Comparison of ENCODE assay signal across 8 cellular contexts in genomic region chr1:9317591-9318331, GRCh38. TPM values are rescaled to one million over a fixed set of nuclear protein-coding genes. Genes with fewer than 3 reads are reported as not detected.
A peak's percentile ranks its signal among the peaks of the same experiment; 100 is the strongest.
DNase-seq lines count a peak whose midpoint lies in the region; ATAC-seq, FAIRE-seq and TF ChIP-seq lines count a peak whose summit lies in the region.

No MANE protein-coding gene starts in this region.

- H3K4me1 ChIP-seq in foreskin keratinocyte (peaks cover 19% of the 10 kb centered on the region), kidney (ENCODE audit: control insufficient read depth in 1 of 2, insufficient read depth in 1 of 2, low read depth in 1 of 2, low read length in 2 of 2) (peaks cover 0 to 24% of the 10 kb centered on the region in 2 donors)

- H3K36me3 Mint-ChIP-seq in stimulated activated naive B cell treated with anti-CD40 and anti-IgM and Interleukin-4, amounts not matched to agents 10 μg/mL and 1 μg/mL and 100 μg/mL, for 72 hours, result peaks cover 0 to 2% of the 10 kb centered on the region in 2 donors

- ATAC-seq in foreskin keratinocyte, result peak; percentile 3
- ATAC-seq in stimulated activated naive B cell treated with anti-CD40 and anti-IgM and Interleukin-4, amounts not matched to agents 10 μg/mL and 1 μg/mL and 100 μg/mL, for 72 hours (replicated peaks), result peak; percentile 46 to 50
- ATAC-seq in GM18858 (IDR thresholded peaks at IDR 0.05; ENCODE audit: unreplicated experiment), result no peak

- H3K27me3 Mint-ChIP-seq in stimulated activated naive B cell treated with anti-CD40 and anti-IgM and Interleukin-4, amounts not matched to agents 10 μg/mL and 1 μg/mL and 100 μg/mL, for 72 hours, result no peaks in the 10 kb centered on the region

- H3K9ac ChIP-seq in kidney (ENCODE audit: low read length in 2 of 2), result no peak overlapping the region

- H3K27ac Mint-ChIP-seq in stimulated activated naive B cell treated with anti-CD40 and anti-IgM and Interleukin-4, amounts not matched to agents 10 μg/mL and 1 μg/mL and 100 μg/mL, for 72 hours, result peak overlapping the region; percentile 86

- peaks cover 0 to 3% of the 10 kb centered on the region in 2 donors for H3K36me3 ChIP-seq in kidney (ENCODE audit: control insufficient read depth in 1 of 2, insufficient read depth in 2 of 2, low read length in 2 of 2)

- H3K9me3 ChIP-seq in kidney (ENCODE audit: control insufficient read depth in 1 of 2, low read length in 2 of 2), result no peaks in the 10 kb centered on the region

- H3K4me1 Mint-ChIP-seq in stimulated activated naive B cell treated with anti-CD40 and anti-IgM and Interleukin-4, amounts not matched to agents 10 μg/mL and 1 μg/mL and 100 μg/mL, for 72 hours, result peaks cover 15 to 42% of the 10 kb centered on the region in 2 donors

- no peaks in the 10 kb centered on the region for H3K9me3 Mint-ChIP-seq in stimulated activated naive B cell treated with anti-CD40 and anti-IgM and Interleukin-4, amounts not matched to agents 10 μg/mL and 1 μg/mL and 100 μg/mL, for 72 hours

- DNase-seq in NCI-H2081 (lab: John Stamatoyannopoulos, UW), result peak; percentile 66 to 83
- no peak for DNase-seq in NCI-H2081 treated with DMSO at 0.1 percent for 48 hours (lab: John Stamatoyannopoulos, UW)
- peak; percentile 82 to 93 for DNase-seq in SHP77 (lab: John Stamatoyannopoulos, UW)
- peak; percentile 41 to 62 for DNase-seq in foreskin keratinocyte
- DNase-seq in stimulated activated naive B cell treated with anti-CD40 and anti-IgM and Interleukin-4, amounts not matched to agents 10 μg/mL and 1 μg/mL and 100 μg/mL, for 72 hours, result no peak
- DNase-seq in NAMALWA (ENCODE audit: low spot score), result no peak
- no peak for DNase-seq in kidney

- intact Hi-C loops in kidney (cut with DNase I), result no loop called here

- H3K27ac ChIP-seq in foreskin keratinocyte (peak overlapping the region; percentile 51), kidney (ENCODE audit: low read depth in 2 of 2, low read length in 2 of 2) (no peak overlapping the region)

- no peak for FAIRE-seq in kidney (lab: Jason Lieb, UNC)

- no peak overlapping the region for H3K4me3 ChIP-seq in kidney (ENCODE audit: low read length in 2 of 2)

- no peaks in the 10 kb centered on the region for H3K27me3 ChIP-seq in foreskin keratinocyte

- H3K4me3 Mint-ChIP-seq in stimulated activated naive B cell treated with anti-CD40 and anti-IgM and Interleukin-4, amounts not matched to agents 10 μg/mL and 1 μg/mL and 100 μg/mL, for 72 hours, result peak overlapping the region; percentile 67 to 71

- TF ChIP-seq CTCF in foreskin keratinocyte (conservative IDR thresholded peaks at IDR 0.05) (no peak), kidney (IDR thresholded peaks at IDR 0.05; ENCODE audit: borderline replicate concordance, extremely low read depth, insufficient read depth) (no peak)

RNA-seq across cellular contexts. Expression of gene SPSB1, which starts 25.1 kb away (rescaled TPM):
- total RNA-seq in foreskin keratinocyte (10.3 and 12.9 TPM in 2 replicates), kidney (25.9 TPM)
- polyA plus RNA-seq in foreskin keratinocyte (11.6 and 12.5 TPM in 2 replicates), kidney (ENCODE audit: insufficient read depth, low read depth, low replicate concordance) (12.7 TPM)

Comparison
In these comparisons a context has a peak if more than half of its experiments do, and no peak if none do; other contexts are left out.
1. DNase-seq: peak in NCI-H2081 (2 of 2), SHP77 (2 of 2) and foreskin keratinocyte (2 of 2); none in NCI-H2081 treated with DMSO at 0.1 percent for 48 hours (single experiment), stimulated activated naive B cell treated with anti-CD40 and anti-IgM and Interleukin-4, amounts not matched to agents 10 μg/mL and 1 μg/mL and 100 μg/mL, for 72 hours (single experiment), NAMALWA (single experiment) and kidney (single experiment).